1 cellular context compared by ENCODE assay signal in genomic region chr4:61201562-61202099, GRCh38.
TF ChIP-seq lines count a peak whose summit lies in the region.

No MANE protein-coding gene starts in this region.

TF ChIP-seq in HEK293, 187 proteins besides CTCF, POLR2A, EP300 and RAD21 (continued from another document and continues in another):
- TF ChIP-seq ZNF473 (tag by site-specific recombination; IDR thresholded peaks at IDR 0.05): no peak
- TF ChIP-seq ZNF423 (tag by site-specific recombination; IDR thresholded peaks at IDR 0.05): no peak
- no peak for TF ChIP-seq MYNN (tag by site-specific recombination; IDR thresholded peaks at IDR 0.05; ENCODE audit: borderline replicate concordance)
- TF ChIP-seq ZNF843 (tag by site-specific recombination; IDR thresholded peaks at IDR 0.05): no peak
- TF ChIP-seq ZBTB8A (tag by site-specific recombination; IDR thresholded peaks at IDR 0.05): peak; percentile 34; the same call in 1 of the 2 replicates
- no peak for TF ChIP-seq ZSCAN30 (tag by site-specific recombination; IDR thresholded peaks at IDR 0.05)
- no peak for TF ChIP-seq ZNF501 (tag by site-specific recombination; IDR thresholded peaks at IDR 0.05)
- no peak for TF ChIP-seq ZNF248 (tag by site-specific recombination; IDR thresholded peaks at IDR 0.05)
- no peak for TF ChIP-seq ZNF155 (tag by site-specific recombination; IDR thresholded peaks at IDR 0.05)
- no peak for TF ChIP-seq ZSCAN4 (tag by site-specific recombination; IDR thresholded peaks at IDR 0.05)
- TF ChIP-seq ZNF510 (tag by site-specific recombination; IDR thresholded peaks at IDR 0.05; ENCODE audit: insufficient replicate concordance): no peak
- no peak for TF ChIP-seq MEIS1 (CRISPR knock-in tag; IDR thresholded peaks at IDR 0.05; ENCODE audit: borderline replicate concordance)
- no peak for TF ChIP-seq FEZF1 (tag by site-specific recombination; IDR thresholded peaks at IDR 0.05)
- TF ChIP-seq PRDM1 (tag by site-specific recombination; IDR thresholded peaks at IDR 0.05): no peak
- TF ChIP-seq EGR2 (tag by site-specific recombination; IDR thresholded peaks at IDR 0.05; ENCODE audit: low read depth): 0 out of 2 replicates have a peak, but pooled peaks have one; percentile 16
- no peak for TF ChIP-seq ZNF670 (tag by site-specific recombination; IDR thresholded peaks at IDR 0.05; ENCODE audit: low read depth)
- no peak for TF ChIP-seq ZNF571 (tag by site-specific recombination; IDR thresholded peaks at IDR 0.05)
- TF ChIP-seq ZNF121 (tag by site-specific recombination; IDR thresholded peaks at IDR 0.05): no peak
- no peak for TF ChIP-seq ZNF701 (tag by site-specific recombination; IDR thresholded peaks at IDR 0.05)
- 0 out of 2 replicates have a peak, but pooled peaks have one; percentile 14 for TF ChIP-seq GLIS2 (tag by site-specific recombination; IDR thresholded peaks at IDR 0.05)
- peak; percentile 86 for TF ChIP-seq PRDM10 (tag by site-specific recombination; IDR thresholded peaks at IDR 0.05)
- TF ChIP-seq ZNF23 (tag by site-specific recombination; IDR thresholded peaks at IDR 0.05; ENCODE audit: borderline replicate concordance): no peak
- no peak for TF ChIP-seq ZNF747 (tag by site-specific recombination; IDR thresholded peaks at IDR 0.05)
- no peak for TF ChIP-seq ZNF132 (tag by site-specific recombination; IDR thresholded peaks at IDR 0.05; ENCODE audit: borderline replicate concordance)
- TF ChIP-seq GFI1B (tag by site-specific recombination; IDR thresholded peaks at IDR 0.05): no peak
- TF ChIP-seq ZNF639 (tag by site-specific recombination; IDR thresholded peaks at IDR 0.05): no peak
- no peak for TF ChIP-seq KLF17 (tag by site-specific recombination; IDR thresholded peaks at IDR 0.05)
- no peak for TF ChIP-seq HOXA7 (CRISPR knock-in tag; IDR thresholded peaks at IDR 0.05; ENCODE audit: borderline replicate concordance)
- 0 out of 2 replicates have a peak, but pooled peaks have one; percentile 3 for TF ChIP-seq SP2 (tag by site-specific recombination; IDR thresholded peaks at IDR 0.05)
- no peak for TF ChIP-seq ZNF266 (tag by site-specific recombination; IDR thresholded peaks at IDR 0.05; ENCODE audit: low read depth)
- no peak for TF ChIP-seq ZNF791 (tag by site-specific recombination; IDR thresholded peaks at IDR 0.05)
- peak; percentile 39 for TF ChIP-seq ZFHX2 (tag by site-specific recombination; conservative IDR thresholded peaks at IDR 0.05)
- TF ChIP-seq ZNF530 (tag by site-specific recombination; IDR thresholded peaks at IDR 0.05; ENCODE audit: low read depth): no peak
- TF ChIP-seq ZNF548 (tag by site-specific recombination; IDR thresholded peaks at IDR 0.05): no peak
- no peak for TF ChIP-seq ZNF140 (tag by site-specific recombination; IDR thresholded peaks at IDR 0.05)
- TF ChIP-seq ZNF366 (tag by site-specific recombination; conservative IDR thresholded peaks at IDR 0.05): no peak
- TF ChIP-seq ZNF146 (tag by site-specific recombination; IDR thresholded peaks at IDR 0.05): no peak
- no peak for TF ChIP-seq REPIN1 (tag by site-specific recombination; IDR thresholded peaks at IDR 0.05; ENCODE audit: low read depth)
- no peak for TF ChIP-seq ZNF792 (tag by site-specific recombination; IDR thresholded peaks at IDR 0.05)
- no peak for TF ChIP-seq SCRT1 (tag by site-specific recombination; IDR thresholded peaks at IDR 0.05; ENCODE audit: borderline replicate concordance)
- TF ChIP-seq SETDB1 (IDR thresholded peaks at IDR 0.05; ENCODE audit: insufficient read length, low read length): no peak
- TF ChIP-seq ZNF335 (tag by site-specific recombination; conservative IDR thresholded peaks at IDR 0.05): peak; percentile 79
- no peak for TF ChIP-seq ZNF596 (tag by site-specific recombination; IDR thresholded peaks at IDR 0.05)
- TF ChIP-seq ZNF580 (tag by site-specific recombination; IDR thresholded peaks at IDR 0.05): no peak
- TF ChIP-seq ZNF324 (tag by site-specific recombination; IDR thresholded peaks at IDR 0.05): no peak
- TF ChIP-seq HIC1 (tag by site-specific recombination; IDR thresholded peaks at IDR 0.05): no peak
- no peak for TF ChIP-seq YY1 (tag by site-specific recombination; IDR thresholded peaks at IDR 0.05)
- TF ChIP-seq ZBTB20 (tag by site-specific recombination; IDR thresholded peaks at IDR 0.05): 0 out of 2 replicates have a peak, but pooled peaks have one; percentile 5
- no peak for TF ChIP-seq ZNF18 (tag by site-specific recombination; IDR thresholded peaks at IDR 0.05)
- TF ChIP-seq ZNF623 (tag by site-specific recombination; IDR thresholded peaks at IDR 0.05): no peak
- no peak for TF ChIP-seq ZNF837 (tag by site-specific recombination; IDR thresholded peaks at IDR 0.05)
- TF ChIP-seq REST (tag by site-specific recombination; IDR thresholded peaks at IDR 0.05): no peak
- no peak for TF ChIP-seq ZNF624 (tag by site-specific recombination; IDR thresholded peaks at IDR 0.05)
- TF ChIP-seq ZNF148 (tag by site-specific recombination; IDR thresholded peaks at IDR 0.05; ENCODE audit: borderline replicate concordance): no peak
